In genomic region chr22:40656651-40657050, GRCh38 we compare ENCODE assay signal across 6 cellular contexts. TPM values are rescaled to one million over a fixed set of nuclear protein-coding genes. Genes with fewer than 3 reads are reported as not detected.
"Had no signal": no experiment of that assay in that cellular context is flagged by ENCODE, and none has a peak within 500 bp of the region (broad histone marks: within the 10 kb centered on the region; RNA-seq: fewer than 3 reads in every experiment).

No MANE protein-coding gene starts in this region.

RNA-seq across cellular contexts. Expression of gene MCHR1, which starts 22.6 kb away (rescaled TPM):
- total RNA-seq: OCI-LY7, PC-3, Peyer's patch, RPMI7951, SJSA1, SK-MEL-5 had no signal
